ENCODE assay signal across 1 cellular context in genomic region chr5:732754-733454, GRCh38.
TF ChIP-seq lines count a peak whose summit lies in the region.
"Not testable (repeated sequence)": the region's sequence is repeated elsewhere in the genome, so short reads cannot be mapped to it uniquely, and the experiment has no call there.

No MANE protein-coding gene starts in this region.

TF ChIP-seq in HepG2, 621 proteins besides CTCF, POLR2A, EP300 and RAD21:
- TF ChIP-seq ZNF282 (IDR thresholded peaks at IDR 0.05; ENCODE audit: partially characterized antibody) (peak; percentile 59), NONO (IDR thresholded peaks at IDR 0.05) (0 out of 2 replicates have a peak, but pooled peaks have one; percentile 38)
- not testable (repeated sequence) for TF ChIP-seq NONO (CRISPR knock-in tag; conservative IDR thresholded peaks at IDR 0.05)
